18 cellular contexts compared by ENCODE assay signal in the genomic region with DNA sequence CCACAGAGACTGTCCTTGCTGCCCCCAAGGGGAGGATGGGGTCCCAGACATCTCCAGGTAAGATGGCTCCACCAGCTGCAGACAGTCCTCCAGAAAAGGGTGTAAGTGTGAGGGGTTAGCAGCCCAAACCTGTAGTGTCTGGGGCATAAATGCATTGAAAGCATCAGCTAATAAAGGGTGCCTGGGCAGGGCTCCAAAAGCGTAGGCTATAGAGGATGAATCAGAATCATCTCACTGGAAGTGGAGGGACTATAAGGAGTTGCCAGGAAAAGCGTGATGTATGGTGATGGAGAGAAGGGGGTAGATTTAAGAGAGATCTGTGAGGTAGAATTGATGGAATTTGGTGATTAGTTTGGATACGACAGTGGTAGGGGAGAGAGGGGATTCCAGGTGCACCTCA.
A peak's percentile ranks its signal among the peaks of the same experiment; 100 is the strongest.
DNase-seq lines count a peak whose midpoint lies in the region; ATAC-seq and TF ChIP-seq lines count a peak whose summit lies in the region.
"Had no signal": no experiment of that assay in that cellular context is flagged by ENCODE, and none has a peak within 500 bp of the region (broad histone marks: within the 10 kb centered on the region; RNA-seq: fewer than 3 reads in every experiment).

No MANE protein-coding gene starts in this region.

- 23% methylated on average over 3 of the region's 3 CpGs for WGBS in mammary epithelial cell (ENCODE audit: low coverage, missing lambda C conversion rate)
- 86 to 100% methylated on average over 3 of the region's 3 CpGs for WGBS in endodermal cell (ENCODE audit: insufficient coverage in 1 of 2, insufficient read length in 1 of 2), 2 experiments

- H3K27ac Mint-ChIP-seq in MCF 10A (ENCODE audit: low read depth, unreplicated experiment) (no peak overlapping the region), endodermal cell (no peak overlapping the region)
- H3K27ac Mint-ChIP-seq: CD14-positive monocyte; CD4-positive, alpha-beta memory T cell; H9 had no signal

- no peak overlapping the region for H3K4me3 ChIP-seq in mammary epithelial cell (replicated peaks in 1 of 3; ENCODE audit: insufficient read depth in 1 of 3, low read depth in 2 of 3, low read length in 3 of 3)
- H3K4me3 ChIP-seq in endodermal cell (ENCODE audit: low read length) = no peak overlapping the region
- H3K4me3 ChIP-seq: A549, BLaER1 had no signal

- dilution Hi-C loops in mammary epithelial cell (cut with HindIII; ENCODE audit: low sequenced_read_pairs) = no loop called here

- BruUV-seq in MCF 10A (replicated peaks; lab: Mats Ljungman, UMichigan) (no TSS peak), mammary epithelial cell (replicated peaks; lab: Mats Ljungman, UMichigan) (no TSS peak)

- no peak overlapping the region for H3K4me2 ChIP-seq in mammary epithelial cell (ENCODE audit: insufficient read depth, low read depth, low read length)
- H3K4me2 ChIP-seq: A549, BLaER1 had no signal

- H3K27ac ChIP-seq in mammary epithelial cell (ENCODE audit: insufficient read depth, low read depth, low read length) (no peak overlapping the region), RWPE1 (no peak overlapping the region), endodermal cell (ENCODE audit: low read depth, low read length) (no peak overlapping the region)
- H3K27ac ChIP-seq: 22Rv1, A549, BLaER1 had no signal

- H3K36me3 ChIP-seq in mammary epithelial cell (ENCODE audit: insufficient read depth, low read length) (no peaks in the 10 kb centered on the region), endodermal cell (ENCODE audit: control insufficient read depth, insufficient read depth, low read length) (no peaks in the 10 kb centered on the region)
- H3K36me3 ChIP-seq: BLaER1 had no signal

- H3K4me3 Mint-ChIP-seq in MCF 10A (ENCODE audit: unreplicated experiment) (no peak overlapping the region), endodermal cell (no peak overlapping the region)
- H3K4me3 Mint-ChIP-seq: CD14-positive monocyte; CD4-positive, alpha-beta memory T cell; H9 had no signal

- POLR2A ChIA-PET in MCF 10A (lab: Yijun Ruan, JAX) (no interaction called here), RWPE1 (lab: Yijun Ruan, JAX; ENCODE audit: low non-redundant PET) (no interaction called here)

- no peak for ATAC-seq in GM21515 (IDR thresholded peaks at IDR 0.05; ENCODE audit: unreplicated experiment)
- ATAC-seq: A549 had no signal

- H2AFZ ChIP-seq in mammary epithelial cell (ENCODE audit: low read depth, low read length) = no peak overlapping the region

- in situ Hi-C loops in mammary epithelial cell (cut with MboI; ENCODE audit: low sequenced_read_pairs in 2 of 2) = no loop called here

- H3K36me3 Mint-ChIP-seq in MCF 10A (ENCODE audit: insufficient read depth, unreplicated experiment) (no peaks in the 10 kb centered on the region), endodermal cell (ENCODE audit: low read depth) (no peaks in the 10 kb centered on the region)
- H3K36me3 Mint-ChIP-seq: CD14-positive monocyte; CD4-positive, alpha-beta memory T cell had no signal

- no peaks in the 10 kb centered on the region for H4K20me1 ChIP-seq in mammary epithelial cell (ENCODE audit: insufficient read depth, low read length)
- H4K20me1 ChIP-seq: BLaER1 had no signal

- H3K27me3 Mint-ChIP-seq in MCF 10A (ENCODE audit: insufficient read depth, unreplicated experiment) = peaks cover 44% of the 10 kb centered on the region
- peaks cover 7% of the 10 kb centered on the region for H3K27me3 Mint-ChIP-seq in endodermal cell (ENCODE audit: insufficient read depth)

- CTCF ChIA-PET in MCF 10A (lab: Yijun Ruan, JAX) (no interaction called here), mammary epithelial cell (lab: Charles Lee; ENCODE audit: low non-redundant PET) (interaction anchor here (0.6 kb wide), 1 partner anchor 90 kb away, joined by 4 read pairs; no protein-coding TSS in a partner anchor), RWPE1 (lab: Yijun Ruan, JAX) (interaction anchor here (0.6 to 0.8 kb wide), 3 partner anchors 24 to 1100 kb away, joined by 3 to 5 read pairs (median 4); no protein-coding TSS in a partner anchor)

- H3K4me1 Mint-ChIP-seq in MCF 10A (ENCODE audit: insufficient read depth, unreplicated experiment) = no peaks in the 10 kb centered on the region
- peaks cover 13% of the 10 kb centered on the region for H3K4me1 Mint-ChIP-seq in endodermal cell
- H3K4me1 Mint-ChIP-seq: CD14-positive monocyte; CD4-positive, alpha-beta memory T cell had no signal

- no peaks in the 10 kb centered on the region for H3K4me1 ChIP-seq in mammary epithelial cell (ENCODE audit: insufficient read depth, low read length)
- no peaks in the 10 kb centered on the region for H3K4me1 ChIP-seq in endodermal cell (ENCODE audit: control insufficient read depth, insufficient read depth, low read length)
- H3K4me1 ChIP-seq: A549, BLaER1 had no signal

- DNase-seq in MCF 10A (ENCODE audit: unreplicated experiment) (peak; percentile 28), mammary epithelial cell (no peak), RWPE1 (ENCODE audit: low spot score) (peak; percentile 12), endodermal cell (peak; percentile 7), superior temporal gyrus (ENCODE audit: extremely low spot score) (peak; percentile 28), pons (ENCODE audit: low spot score) (no peak)
- DNase-seq in stimulated activated CD4-positive, alpha-beta T cell treated with anti-CD3 and anti-CD28 coated beads, Interleukin-2, amount 100 ng/mL, for 48 hours = no peak
- DNase-seq: AML-193; Calu3; CD4-positive, alpha-beta memory T cell; DMS79 treated with DMSO at 0.1 percent for 48 hours; EL; H9 had no signal

- intact Hi-C loops in MCF 10A (cut with micrococcal nuclease) (no loop called here), mammary epithelial cell (cut with micrococcal nuclease) (no loop called here)

- no peaks in the 10 kb centered on the region for H3K79me2 ChIP-seq in mammary epithelial cell (ENCODE audit: insufficient read depth, low read length)

- H3K27me3 ChIP-seq in mammary epithelial cell (ENCODE audit: insufficient read depth, low read length) (no peaks in the 10 kb centered on the region), endodermal cell (ENCODE audit: control insufficient read depth, insufficient read depth, low read length, poor library complexity, severe bottlenecking) (no peaks in the 10 kb centered on the region)
- H3K27me3 ChIP-seq: BLaER1 had no signal

- TF ChIP-seq CTCF in MCF 10A (IDR thresholded peaks at IDR 0.05; ENCODE audit: unreplicated experiment) (no peak), mammary epithelial cell (conservative IDR thresholded peaks at IDR 0.05 in 1 of 2, IDR thresholded peaks at IDR 0.05 in 1 of 2; ENCODE audit: extremely low read depth in 1 of 2, insufficient read depth in 1 of 2, low read depth in 1 of 2, low read length in 2 of 2) (no peak), RWPE1 (conservative IDR thresholded peaks at IDR 0.05; ENCODE audit: low read depth) (no peak), endodermal cell (conservative IDR thresholded peaks at IDR 0.05) (no peak)

- H3K9me3 ChIP-seq in mammary epithelial cell (replicated peaks; ENCODE audit: insufficient read depth, low read length) (no peaks in the 10 kb centered on the region), endodermal cell (ENCODE audit: control insufficient read depth, low read length) (no peaks in the 10 kb centered on the region)
- H3K9me3 ChIP-seq: A549 had no signal

- no peaks in the 10 kb centered on the region for H3K9me3 Mint-ChIP-seq in MCF 10A (ENCODE audit: unreplicated experiment)
- H3K9me3 Mint-ChIP-seq in endodermal cell = no peaks in the 10 kb centered on the region

- no peak overlapping the region for H3K9ac ChIP-seq in mammary epithelial cell (ENCODE audit: insufficient read depth, low read length)
- H3K9ac ChIP-seq in endodermal cell (ENCODE audit: extremely low read depth, low read length, poor library complexity, severe bottlenecking) = no peak overlapping the region
- H3K9ac ChIP-seq: BLaER1 had no signal

Comparison
In these comparisons a context has a peak if more than half of its experiments do, and no peak if none do; other contexts are left out.
1. DNase-seq: peak in MCF 10A (single experiment), RWPE1 (single experiment), endodermal cell (single experiment) and superior temporal gyrus (single experiment); none in mammary epithelial cell (single experiment), pons (single experiment) and stimulated activated CD4-positive, alpha-beta T cell treated with anti-CD3 and anti-CD28 coated beads, Interleukin-2, amount 100 ng/mL, for 48 hours (0 of 2).